29 cellular contexts compared by ENCODE assay signal in genomic region chr20:54525906-54526596, GRCh38. TPM values are rescaled to one million over a fixed set of nuclear protein-coding genes. Genes with fewer than 3 reads are reported as not detected.
DNase-seq lines count a peak whose midpoint lies in the region; ATAC-seq and TF ChIP-seq lines count a peak whose summit lies in the region.
"Had no signal": no experiment of that assay in that cellular context is flagged by ENCODE, and none has a peak within 500 bp of the region (broad histone marks: within the 10 kb centered on the region; RNA-seq: fewer than 3 reads in every experiment).

No MANE protein-coding gene starts in this region.

- CTCF ChIA-PET in CD8-positive, alpha-beta T cell (lab: Charles Lee), result no interaction called here

- H3K9ac ChIP-seq in endodermal cell (ENCODE audit: extremely low read depth, low read length, poor library complexity, severe bottlenecking), result no peak overlapping the region

- H3K4me1 ChIP-seq in heart right ventricle, result peaks cover 0 to 35% (median 15%) of the 10 kb centered on the region in 9 donors
- no peaks in the 10 kb centered on the region for H3K4me1 ChIP-seq in endodermal cell (ENCODE audit: control insufficient read depth, insufficient read depth, low read length)
- H3K4me1 ChIP-seq in mesodermal cell (ENCODE audit: control insufficient read depth, insufficient read depth, low read length, poor library complexity, severe bottlenecking), result peaks cover 7% of the 10 kb centered on the region
- H3K4me1 ChIP-seq in CD8-positive, alpha-beta T cell (ENCODE audit: insufficient read depth, low read length), result no peaks in the 10 kb centered on the region
- H3K4me1 ChIP-seq in sigmoid colon, result no peaks in the 10 kb centered on the region
- H3K4me1 ChIP-seq: foreskin keratinocyte had no signal

- peaks cover 4% of the 10 kb centered on the region for H3K36me3 Mint-ChIP-seq in endodermal cell (ENCODE audit: low read depth)
- no peaks in the 10 kb centered on the region for H3K36me3 Mint-ChIP-seq in CD8-positive, alpha-beta T cell
- H3K36me3 Mint-ChIP-seq: natural killer cell had no signal

- POLR2A ChIA-PET in CD8-positive, alpha-beta T cell (lab: Charles Lee), result no interaction called here

- no peak for TF ChIP-seq EP300 in sigmoid colon (IDR thresholded peaks at IDR 0.05)

- no peak for TF ChIP-seq POLR2A in sigmoid colon (IDR thresholded peaks at IDR 0.05)

- H3K27ac Mint-ChIP-seq in endodermal cell, result peak overlapping the region; percentile 92
- H3K27ac Mint-ChIP-seq in CD8-positive, alpha-beta T cell, result no peak overlapping the region
- H3K27ac Mint-ChIP-seq: activated CD8-positive, alpha-beta T cell treated with anti-CD3 and anti-CD28 coated beads, Interleukin-2, amount 10 ng/mL, durations not matched to agents 7 days and 5 days; activated T-cell treated with anti-CD3 and anti-CD28 coated beads, Interleukin-2, amount 50 U/mL, for 24 hours; HFFc6; natural killer cell had no signal

- ATAC-seq in heart right ventricle (peak in 1 of 8 donors; percentile 41), left cardiac atrium (no peak), HG03108 (IDR thresholded peaks at IDR 0.05; ENCODE audit: unreplicated experiment) (no peak)
- ATAC-seq in CD8-positive, alpha-beta T cell, result no peak
- ATAC-seq: activated CD8-positive, alpha-beta T cell treated with anti-CD3 and anti-CD28 coated beads, Interleukin-2, amount 10 ng/mL, durations not matched to agents 7 days and 5 days; foreskin keratinocyte; GM12878; natural killer cell; stimulated activated naive CD8-positive, alpha-beta T cell treated with anti-CD3 and anti-CD28 coated beads, Interleukin-15, Interleukin-2, amounts not matched to agents 100 U/mL and 50 U/mL, for 24 hours had no signal

- H3K4me3 ChIP-seq in heart right ventricle (no peak overlapping the region), endodermal cell (ENCODE audit: low read length) (no peak overlapping the region), mesodermal cell (ENCODE audit: extremely low read depth, insufficient read depth, low read length, poor library complexity, severe bottlenecking) (no peak overlapping the region), sigmoid colon (no peak overlapping the region)
- H3K4me3 ChIP-seq in CD8-positive, alpha-beta T cell (ENCODE audit: low read depth, low read length), result no peak overlapping the region
- H3K4me3 ChIP-seq: cardiac muscle cell, GM12878 had no signal

- peaks cover 30% of the 10 kb centered on the region for H3K4me1 Mint-ChIP-seq in endodermal cell
- H3K4me1 Mint-ChIP-seq in CD8-positive, alpha-beta T cell (ENCODE audit: low read depth), result no peaks in the 10 kb centered on the region
- H3K4me1 Mint-ChIP-seq: natural killer cell had no signal

- H3K9me3 ChIP-seq in heart right ventricle (peaks cover 0 to 17% (median 0%) of the 10 kb centered on the region in 11 donors), endodermal cell (ENCODE audit: control insufficient read depth, low read length) (peaks cover 10% of the 10 kb centered on the region), mesodermal cell (ENCODE audit: control insufficient read depth, low read length) (peaks cover 4% of the 10 kb centered on the region), sigmoid colon (peaks cover 0 to 1% (median 0%) of the 10 kb centered on the region in 4 donors)
- H3K9me3 ChIP-seq in CD8-positive, alpha-beta T cell (ENCODE audit: low read length), result no peaks in the 10 kb centered on the region
- H3K9me3 ChIP-seq: psoas muscle had no signal

- no peaks in the 10 kb centered on the region for H3K27me3 Mint-ChIP-seq in endodermal cell (ENCODE audit: insufficient read depth)
- H3K27me3 Mint-ChIP-seq in CD8-positive, alpha-beta T cell (ENCODE audit: low read depth), result peaks cover 2% of the 10 kb centered on the region

- H3K27me3 ChIP-seq in heart right ventricle (no peaks in the 10 kb centered on the region), endodermal cell (ENCODE audit: control insufficient read depth, insufficient read depth, low read length, poor library complexity, severe bottlenecking) (no peaks in the 10 kb centered on the region), sigmoid colon (no peaks in the 10 kb centered on the region)
- no peaks in the 10 kb centered on the region for H3K27me3 ChIP-seq in CD8-positive, alpha-beta T cell (ENCODE audit: insufficient read depth, low read length)
- H3K27me3 ChIP-seq: cardiac muscle cell, foreskin keratinocyte had no signal

- no peak for DNase-seq in heart right ventricle
- no peak for DNase-seq in left cardiac atrium
- DNase-seq in endodermal cell, result peak; percentile 50
- DNase-seq in CD8-positive, alpha-beta T cell, result no peak
- DNase-seq in sigmoid colon, result no peak
- DNase-seq in germinal center (ENCODE audit: low spot score), result no peak
- DNase-seq: activated CD4-positive, alpha-beta T cell treated with anti-CD3 and anti-CD28 coated beads for 1 hour; activated CD8-positive, alpha-beta T cell treated with anti-CD3 and anti-CD28 coated beads, Interleukin-2, amount 10 ng/mL, durations not matched to agents 7 days and 5 days; activated T-cell treated with anti-CD3 and anti-CD28 coated beads, Interleukin-2, amount 50 U/mL, for 24 hours; amniotic stem cell; COR-L47; dermis blood vessel endothelial cell; DND-41; foreskin keratinocyte; HFFc6; Kasumi-1; kidney; mesenchymal stem cell; natural killer cell; NCI-H1048; NCI-H1930; NCI-H748 treated with DMSO at 0.1 percent for 48 hours; psoas muscle; stimulated activated CD4-positive, alpha-beta T cell treated with anti-CD3 and anti-CD28 coated beads, Interleukin-4, amount 100 ng/mL, for 1 hour; stimulated activated naive CD8-positive, alpha-beta T cell treated with anti-CD3 and anti-CD28 coated beads, Interleukin-15, Interleukin-2, amounts not matched to agents 100 U/mL and 50 U/mL, for 24 hours had no signal

- H3K36me3 ChIP-seq in heart right ventricle (no peaks in the 10 kb centered on the region), endodermal cell (ENCODE audit: control insufficient read depth, insufficient read depth, low read length) (no peaks in the 10 kb centered on the region), mesodermal cell (ENCODE audit: control insufficient read depth, insufficient read depth, low read length) (no peaks in the 10 kb centered on the region), sigmoid colon (no peaks in the 10 kb centered on the region)
- H3K36me3 ChIP-seq in CD8-positive, alpha-beta T cell (ENCODE audit: insufficient read depth, low read length), result no peaks in the 10 kb centered on the region
- H3K36me3 ChIP-seq: cardiac muscle cell had no signal

- TF ChIP-seq CTCF in heart right ventricle (IDR thresholded peaks at IDR 0.05) (no peak), endodermal cell (conservative IDR thresholded peaks at IDR 0.05) (no peak), sigmoid colon (IDR thresholded peaks at IDR 0.05) (no peak)
- TF ChIP-seq CTCF in CD8-positive, alpha-beta T cell (IDR thresholded peaks at IDR 0.05), result no peak

- H3K27ac ChIP-seq in heart right ventricle, result peak overlapping the region in 6 of 10 donors; percentile 60 to 89 (median 76)
- peak overlapping the region; percentile 86 for H3K27ac ChIP-seq in endodermal cell (ENCODE audit: low read depth, low read length)
- H3K27ac ChIP-seq in mesodermal cell (ENCODE audit: low read depth, low read length, severe bottlenecking), result peak overlapping the region; percentile 51
- no peak overlapping the region for H3K27ac ChIP-seq in CD8-positive, alpha-beta T cell (ENCODE audit: low read depth, low read length)
- H3K27ac ChIP-seq in sigmoid colon, result no peak overlapping the region
- H3K27ac ChIP-seq: cardiac muscle cell, foreskin keratinocyte had no signal

- peaks cover 16% of the 10 kb centered on the region for H3K9me3 Mint-ChIP-seq in endodermal cell
- H3K9me3 Mint-ChIP-seq in CD8-positive, alpha-beta T cell, result no peaks in the 10 kb centered on the region
- H3K9me3 Mint-ChIP-seq: activated T-cell treated with anti-CD3 and anti-CD28 coated beads, Interleukin-2, amount 50 U/mL, for 24 hours; natural killer cell had no signal

- H3K4me3 Mint-ChIP-seq in endodermal cell, result no peak overlapping the region
- H3K4me3 Mint-ChIP-seq in CD8-positive, alpha-beta T cell, result no peak overlapping the region
- H3K4me3 Mint-ChIP-seq: activated CD8-positive, alpha-beta T cell treated with anti-CD3 and anti-CD28 coated beads, Interleukin-2, amount 10 ng/mL, durations not matched to agents 7 days and 5 days; activated T-cell treated with anti-CD3 and anti-CD28 coated beads, Interleukin-2, amount 50 U/mL, for 24 hours; HFFc6; natural killer cell had no signal

- intact Hi-C loops in heart right ventricle (cut with DNase I), result no loop called here
- intact Hi-C loops in left cardiac atrium (cut with DNase I), result no loop called here
- intact Hi-C loops in CD8-positive, alpha-beta T cell (cut with DNase I, micrococcal nuclease), result no loop called here
- intact Hi-C loops in sigmoid colon (cut with DNase I), result no loop called here

- WGBS in heart right ventricle, 2 donors, result 41 to 48% methylated on average over 6 of the region's 6 CpGs
- WGBS in endodermal cell (ENCODE audit: insufficient coverage in 1 of 2, insufficient read length in 1 of 2), 2 experiments, result 49 to 75% methylated on average over 1 to 6 of the region's 6 CpGs
- 25 to 42% methylated on average over 5 of the region's 6 CpGs for WGBS in mesodermal cell (ENCODE audit: insufficient coverage in 2 of 2), 2 experiments
- 46 to 65% methylated on average over 6 of the region's 6 CpGs for WGBS in sigmoid colon, 2 donors

RNA-seq across cellular contexts. Expression of gene DOK5, which starts 50.7 kb away (rescaled TPM):
- 10 to 100 TPM in 5 of 10 donors, 1 to 10 TPM in 4, under 1 TPM in 1; 0.51 to 21.1 (median 9.6) TPM for total RNA-seq in heart right ventricle
- polyA plus RNA-seq in heart right ventricle, result 1 to 10 TPM; 2.3 to 3.2 TPM
- 10 to 100 TPM; 10.9 to 14.3 TPM for total RNA-seq in left cardiac atrium
- 1 to 10 TPM; 4.6 to 6.7 TPM for total RNA-seq in endodermal cell
- polyA plus RNA-seq in endodermal cell (2013, experiment 1 of 2), result 15.7 TPM
- 15.6 TPM for polyA plus RNA-seq in endodermal cell (2013, experiment 2 of 2)
- polyA plus RNA-seq in mesodermal cell (2013, experiment 1 of 2), result 15.4 TPM
- polyA plus RNA-seq in mesodermal cell (2013, experiment 2 of 2), result 11.5 TPM
- not detected for total RNA-seq in CD8-positive, alpha-beta T cell
- total RNA-seq in sigmoid colon, result 1 to 10 TPM; 1.6 to 5.0 (median 2.4) TPM
- under 1 TPM in 2 of 3 donors, not detected in 1; 0.32 to 0.60 TPM for polyA plus RNA-seq in sigmoid colon
- total RNA-seq: activated CD8-positive, alpha-beta T cell treated with anti-CD3 and anti-CD28 coated beads, Interleukin-2, amount 10 ng/mL, durations not matched to agents 7 days and 5 days; foreskin keratinocyte; GM12878; natural killer cell had no signal
- polyA plus RNA-seq: foreskin keratinocyte had no signal

Comparison
In these comparisons a context has a peak if more than half of its experiments do, and no peak if none do; other contexts are left out.
1. H3K27ac ChIP-seq: peak in heart right ventricle (6 of 10), endodermal cell (single experiment) and mesodermal cell (single experiment); none in CD8-positive, alpha-beta T cell (single experiment) and sigmoid colon (0 of 4).